ENCODE assay signal across 9 cellular contexts in genomic region chr3:120092444-120092843, GRCh38. TPM values are rescaled to one million over a fixed set of nuclear protein-coding genes. Genes with fewer than 3 reads are reported as not detected.
DNase-seq lines count a peak whose midpoint lies in the region; ATAC-seq, FAIRE-seq and TF ChIP-seq lines count a peak whose summit lies in the region.
"Had no signal": no experiment of that assay in that cellular context is flagged by ENCODE, and none has a peak within 500 bp of the region (broad histone marks: within the 10 kb centered on the region; RNA-seq: fewer than 3 reads in every experiment).

No MANE protein-coding gene starts in this region.

- H3K4me1 ChIP-seq in cardiac muscle cell (ENCODE audit: low read depth) (peaks cover 28% of the 10 kb centered on the region), K562 (replicated peaks in 1 of 2; ENCODE audit: control insufficient read depth in 2 of 2, insufficient read depth in 2 of 2, low read length in 2 of 2) (peaks cover 7 to 10% of the 10 kb centered on the region in 2 experiments; a peak in 3 of 5 replicates), lower lobe of right lung (peaks cover 42% of the 10 kb centered on the region), vagina (peaks cover 51% of the 10 kb centered on the region)

- ATAC-seq in Right ventricle myocardium inferior (no peak), K562 (no peak), lower lobe of right lung (no peak), HG03378 (IDR thresholded peaks at IDR 0.05; ENCODE audit: unreplicated experiment) (no peak), HG03520 (IDR thresholded peaks at IDR 0.05; ENCODE audit: unreplicated experiment) (no peak)
- ATAC-seq in activated CD8-positive, alpha-beta memory T cell treated with anti-CD3 and anti-CD28 coated beads, Interleukin-2, amount 10 ng/mL, durations not matched to agents 7 days and 5 days: no peak
- ATAC-seq: T-cell had no signal

- H3K9me1 ChIP-seq in K562 (ENCODE audit: control insufficient read depth, insufficient read depth, low read length): no peaks in the 10 kb centered on the region

- H3K4me2 ChIP-seq in K562 (ENCODE audit: insufficient read depth, low read length): peak overlapping the region; percentile 84

- FAIRE-seq in K562 (lab: Jason Lieb, UNC): no peak

- no peaks in the 10 kb centered on the region for H3K27me3 Mint-ChIP-seq in activated CD8-positive, alpha-beta memory T cell treated with anti-CD3 and anti-CD28 coated beads, Interleukin-2, amount 10 ng/mL, durations not matched to agents 7 days and 5 days
- H3K27me3 Mint-ChIP-seq: T-cell had no signal

- H3K27me3 ChIP-seq in cardiac muscle cell: no peaks in the 10 kb centered on the region
- no peaks in the 10 kb centered on the region for H3K27me3 ChIP-seq in K562 (ENCODE audit: control insufficient read depth in 2 of 2, insufficient read depth in 2 of 2, low read length in 2 of 2)
- no peaks in the 10 kb centered on the region for H3K27me3 ChIP-seq in lower lobe of right lung (ENCODE audit: low read depth)
- no peaks in the 10 kb centered on the region for H3K27me3 ChIP-seq in vagina

- no peaks in the 10 kb centered on the region for H3K36me3 ChIP-seq in cardiac muscle cell
- peaks cover 12% of the 10 kb centered on the region; the same call in 2 of the 3 replicates for H3K36me3 ChIP-seq in K562 (ENCODE audit: control insufficient read depth, insufficient read depth, low read length)
- no peaks in the 10 kb centered on the region for H3K36me3 ChIP-seq in lower lobe of right lung
- no peaks in the 10 kb centered on the region for H3K36me3 ChIP-seq in vagina

- no peak overlapping the region for H2AFZ ChIP-seq in K562 (ENCODE audit: low read depth, low read length)

- peaks cover 81% of the 10 kb centered on the region for H3K79me2 ChIP-seq in K562 (ENCODE audit: control insufficient read depth, insufficient read depth, low read length)

- POLR2A ChIA-PET in K562 (lab: Yijun Ruan, JAX): interaction anchor here (3.5 kb wide), 1 partner anchor 9 kb away, joined by 28 read pairs; no protein-coding TSS in a partner anchor

- H3K9ac ChIP-seq in K562 (ENCODE audit: insufficient read depth in 1 of 2, low read depth in 2 of 2, low read length in 2 of 2): peak overlapping the region in 1 of 2 experiments; percentile 99; a peak in 2 of 4 replicates

- H3K9me3 ChIP-seq in cardiac muscle cell (ENCODE audit: low read depth) (no peaks in the 10 kb centered on the region), K562 (replicated peaks; ENCODE audit: control insufficient read depth, insufficient read depth, low read depth, low read length) (no peaks in the 10 kb centered on the region), lower lobe of right lung (no peaks in the 10 kb centered on the region), vagina (no peaks in the 10 kb centered on the region)

- no peak for TF ChIP-seq CTCF in cardiac muscle cell (IDR thresholded peaks at IDR 0.05; ENCODE audit: low read depth, low read length)
- TF ChIP-seq CTCF in K562 (IDR thresholded peaks at IDR 0.05 in 2 of 3, conservative IDR thresholded peaks at IDR 0.05 in 1 of 3; ENCODE audit: insufficient read depth in 2 of 3, low read depth in 1 of 3, low read length in 3 of 3): no peak
- no peak for TF ChIP-seq CTCF in lower lobe of right lung (IDR thresholded peaks at IDR 0.05)
- no peak for TF ChIP-seq CTCF in vagina (IDR thresholded peaks at IDR 0.05)

- WGBS in K562 (ENCODE audit: insufficient coverage, low coverage, missing lambda C conversion rate): 0% methylated on average over 2 of the region's 2 CpGs

- H3K4me3 ChIP-seq in cardiac muscle cell (peak overlapping the region; percentile 86), K562 (peak overlapping the region; percentile 92), lower lobe of right lung (peak overlapping the region; percentile 80), vagina (peak overlapping the region; percentile 90 to 96)

- H4K20me1 ChIP-seq in K562 (replicated peaks; ENCODE audit: control insufficient read depth, insufficient read depth, low read length): peaks cover 23% of the 10 kb centered on the region

- TF ChIP-seq POLR2A in K562 (conservative IDR thresholded peaks at IDR 0.05) (no peak), vagina (IDR thresholded peaks at IDR 0.05) (no peak)

- in situ Hi-C loops in K562 (cut with MboI): no loop called here

- H3K4me3 Mint-ChIP-seq in activated CD8-positive, alpha-beta memory T cell treated with anti-CD3 and anti-CD28 coated beads, Interleukin-2, amount 10 ng/mL, durations not matched to agents 7 days and 5 days: no peak overlapping the region
- H3K4me3 Mint-ChIP-seq: T-cell had no signal

- no peak overlapping the region for H3K27ac ChIP-seq in cardiac muscle cell
- H3K27ac ChIP-seq in K562 (ENCODE audit: extremely low read depth, low read depth, low read length): no peak overlapping the region
- no peak overlapping the region for H3K27ac ChIP-seq in lower lobe of right lung
- H3K27ac ChIP-seq in vagina: peak overlapping the region; percentile 100

- BruUV-seq in K562 (replicated peaks; lab: Mats Ljungman, UMichigan): no TSS peak

- H3K27ac Mint-ChIP-seq in activated CD8-positive, alpha-beta memory T cell treated with anti-CD3 and anti-CD28 coated beads, Interleukin-2, amount 10 ng/mL, durations not matched to agents 7 days and 5 days: no peak overlapping the region
- H3K27ac Mint-ChIP-seq: T-cell had no signal

- no peak for TF ChIP-seq EP300 in K562 (IDR thresholded peaks at IDR 0.05; ENCODE audit: low read length)

- intact Hi-C loops in Right ventricle myocardium inferior (cut with DNase I) (loop anchor here (5.0 kb wide), 3 partner anchors 65 to 185 kb away; no protein-coding TSS in a partner anchor), K562 (cut with micrococcal nuclease) (loop anchor here (5.0 to 10.0 kb wide), 4 partner anchors 75 to 462 kb away; no protein-coding TSS in a partner anchor), lower lobe of right lung (cut with DNase I) (loop anchor here (10.0 kb wide), 1 partner anchor 188 kb away; no protein-coding TSS in a partner anchor), vagina (cut with DNase I) (loop anchor here (10.0 kb wide), 2 partner anchors 332 to 652 kb away; partner anchors contain the start of genes GTF2E1 and RABL3)

- peaks cover 6% of the 10 kb centered on the region for H3K36me3 Mint-ChIP-seq in activated CD8-positive, alpha-beta memory T cell treated with anti-CD3 and anti-CD28 coated beads, Interleukin-2, amount 10 ng/mL, durations not matched to agents 7 days and 5 days

- CTCF ChIA-PET in K562 (lab: Yijun Ruan, JAX; ENCODE audit: low intra/inter-chr PET ratio): no interaction called here
- CTCF ChIA-PET in activated CD8-positive, alpha-beta memory T cell treated with anti-CD3 and anti-CD28 coated beads, Interleukin-2, amount 10 ng/mL, durations not matched to agents 7 days and 5 days (lab: Charles Lee): interaction anchor here (1.0 to 1.1 kb wide), 2 partner anchors 52 to 187 kb away, joined by 3 read pairs; no protein-coding TSS in a partner anchor

- H3K9me3 Mint-ChIP-seq in activated CD8-positive, alpha-beta memory T cell treated with anti-CD3 and anti-CD28 coated beads, Interleukin-2, amount 10 ng/mL, durations not matched to agents 7 days and 5 days (ENCODE audit: low read depth): no peaks in the 10 kb centered on the region
- H3K9me3 Mint-ChIP-seq: T-cell had no signal

- peaks cover 27% of the 10 kb centered on the region for H3K4me1 Mint-ChIP-seq in activated CD8-positive, alpha-beta memory T cell treated with anti-CD3 and anti-CD28 coated beads, Interleukin-2, amount 10 ng/mL, durations not matched to agents 7 days and 5 days

- DNase-seq in cardiac muscle cell (ENCODE audit: low read depth in 1 of 2, low spot score in 1 of 2) (no peak), Right ventricle myocardium inferior (ENCODE audit: missing footprints) (no peak), K562 (ENCODE audit: extremely low read depth in 1 of 4, low spot score in 3 of 4) (no peak), lower lobe of right lung (no peak), vagina (ENCODE audit: extremely low spot score in 2 of 2) (no peak)
- no peak for DNase-seq in activated CD8-positive, alpha-beta memory T cell treated with anti-CD3 and anti-CD28 coated beads, Interleukin-2, amount 10 ng/mL, durations not matched to agents 7 days and 5 days

- no peak for TF ChIP-seq RAD21 in K562 (CRISPR knock-in tag; conservative IDR thresholded peaks at IDR 0.05 in 1 of 2, IDR thresholded peaks at IDR 0.05 in 1 of 2)

TF ChIP-seq in K562, 482 proteins besides CTCF, POLR2A, EP300 and RAD21 (continues in another document):
- TF ChIP-seq, protein P1, sequence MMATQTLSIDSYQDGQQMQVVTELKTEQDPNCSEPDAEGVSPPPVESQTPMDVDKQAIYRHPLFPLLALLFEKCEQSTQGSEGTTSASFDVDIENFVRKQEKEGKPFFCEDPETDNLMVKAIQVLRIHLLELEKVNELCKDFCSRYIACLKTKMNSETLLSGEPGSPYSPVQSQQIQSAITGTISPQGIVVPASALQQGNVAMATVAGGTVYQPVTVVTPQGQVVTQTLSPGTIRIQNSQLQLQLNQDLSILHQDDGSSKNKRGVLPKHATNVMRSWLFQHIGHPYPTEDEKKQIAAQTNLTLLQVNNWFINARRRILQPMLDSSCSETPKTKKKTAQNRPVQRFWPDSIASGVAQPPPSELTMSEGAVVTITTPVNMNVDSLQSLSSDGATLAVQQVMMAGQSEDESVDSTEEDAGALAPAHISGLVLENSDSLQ (IDR thresholded peaks at IDR 0.05): peak; percentile 65

RNA-seq across cellular contexts. Expression of gene GSK3B, which starts 1.8 kb away (rescaled TPM):
- total RNA-seq in cardiac muscle cell (28.0 and 48.3 TPM in 2 replicates), Right ventricle myocardium inferior (40.0 TPM), K562 (2014; rRNA removed) (14.3 and 15.5 TPM in 2 replicates), K562 (2014; rRNA removed; fragmentation: Illumina TruSeq; extraction: Trizol) (18.7 and 19.7 TPM in 2 replicates), K562 (2015; rRNA removed; fragmentation: Illumina TruSeq; extraction: Trizol) (22.1 and 25.0 TPM in 2 replicates), K562 (2021) (20.8 and 22.2 TPM in 2 replicates), lower lobe of right lung (48.4 TPM), vagina (20.6 TPM)
- polyA plus RNA-seq in cardiac muscle cell (20.4 and 25.5 TPM in 2 replicates), K562 (2011; rRNA removed) (20.4 and 21.1 TPM in 2 replicates), K562 (2014; fragmentation: Illumina TruSeq; extraction: Trizol) (20.8 and 23.1 TPM in 2 replicates), K562 (2014; fragmentation: Nextera tagmentation; extraction: Ambion mirVana) (1 to 10 TPM; 4.7 to 5.2 TPM), K562 (2014; rRNA removed) (13.0 and 13.4 TPM in 2 replicates)
- 26.8 and 51.3 TPM in 2 replicates for total RNA-seq in K562 (2011; cell fraction: chromatin; rRNA removed; ENCODE audit: low replicate concordance)
- total RNA-seq in K562 (2011; cell fraction: nucleolus; rRNA removed): 11.5 and 15.0 TPM in 2 replicates
- 19.8 and 21.6 TPM in 2 replicates for total RNA-seq in K562 (2011; cell fraction: nucleoplasm; rRNA removed)
- polyA plus RNA-seq in K562 (2011; cell fraction: cytosol; rRNA removed): 9.6 and 14.7 TPM in 2 replicates
- 9.6 and 17.2 TPM in 2 replicates for polyA plus RNA-seq in K562 (2011; cell fraction: nucleus; rRNA removed)
- polyA plus RNA-seq in K562 (2012): 9.6 and 11.8 TPM in 2 replicates
- polyA minus RNA-seq in K562 (2011; rRNA and poly(A)+ RNA removed): 57.1 and 60.2 TPM in 2 replicates
- polyA minus RNA-seq in K562 (2011; cell fraction: cytosol; rRNA and poly(A)+ RNA removed): 22.4 and 33.8 TPM in 2 replicates
- 16.8 and 31.2 TPM in 2 replicates for polyA minus RNA-seq in K562 (2011; cell fraction: nucleus; rRNA and poly(A)+ RNA removed)
- 10 to 100 TPM; 35.1 to 35.9 TPM for total RNA-seq in activated CD8-positive, alpha-beta memory T cell treated with anti-CD3 and anti-CD28 coated beads, Interleukin-2, amount 10 ng/mL, durations not matched to agents 7 days and 5 days
